Comparison of ENCODE assay signal across 17 cellular contexts in the genomic region with DNA sequence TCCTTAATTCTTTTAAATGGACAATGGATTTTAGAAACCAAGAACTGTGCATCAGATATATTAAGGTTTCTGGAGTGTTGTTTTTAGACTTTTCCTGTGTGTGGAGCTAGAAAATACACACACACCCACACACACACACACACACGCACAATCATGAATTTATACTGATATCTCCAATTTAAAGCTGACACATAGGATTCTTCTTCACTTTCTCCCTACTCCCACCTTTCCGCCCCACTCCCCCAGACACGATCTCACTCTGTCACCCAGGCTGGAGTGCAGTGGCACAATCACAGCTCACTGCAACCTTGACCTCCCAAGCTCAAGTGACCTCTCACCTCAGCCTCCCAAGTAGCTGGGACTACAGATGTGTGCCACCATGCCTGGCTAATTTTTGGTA.
DNase-seq lines count a peak whose midpoint lies in the region; TF ChIP-seq lines count a peak whose summit lies in the region.
"Had no signal": no experiment of that assay in that cellular context is flagged by ENCODE, and none has a peak within 500 bp of the region (broad histone marks: within the 10 kb centered on the region; RNA-seq: fewer than 3 reads in every experiment).

No MANE protein-coding gene starts in this region.

- peak overlapping the region; percentile 57 for H3K27ac Mint-ChIP-seq in activated CD4-positive, alpha-beta T cell treated with anti-CD3 and anti-CD28 coated beads, Interleukin-2, amount 10 ng/mL, durations not matched to agents 24 days and 14 days
- peak overlapping the region; percentile 37 for H3K27ac Mint-ChIP-seq in activated T-helper 1 cell treated with anti-CD3 and anti-CD28 coated beads, Interleukin-12 subunit alpha, Interleukin-12 subunit beta, Interleukin-2, Interleukin-4 antibody, amounts not matched to agents 30 ng/mL and 10 ng/mL and 1 ng/mL, durations not matched to agents 14 hours and 24 hours and 36 hours
- peak overlapping the region; percentile 69 for H3K27ac Mint-ChIP-seq in nephron progenitor cell
- H3K27ac Mint-ChIP-seq in Caco-2 (ENCODE audit: unreplicated experiment) = no peak overlapping the region
- H3K27ac Mint-ChIP-seq: CD14-positive monocyte; CD8-positive, alpha-beta T cell; HFFc6 had no signal

- DNase-seq in activated CD4-positive, alpha-beta T cell treated with anti-CD3 and anti-CD28 coated beads, Interleukin-2, amount 10 ng/mL, durations not matched to agents 24 days and 14 days = no peak
- DNase-seq in activated CD4-positive, alpha-beta T cell treated with anti-CD3 and anti-CD28 coated beads, Interleukin-2, amount 50 U/mL, for 1 hour = no peak
- no peak for DNase-seq in activated T-helper 1 cell treated with anti-CD3 and anti-CD28 coated beads, Interleukin-12 subunit alpha, Interleukin-12 subunit beta, Interleukin-2, Interleukin-4 antibody, amounts not matched to agents 30 ng/mL and 10 ng/mL and 1 ng/mL, durations not matched to agents 14 hours and 24 hours and 36 hours (ENCODE audit: low spot score)
- no peak for DNase-seq in nephron progenitor cell
- DNase-seq in SKM-1 (lab: John Stamatoyannopoulos, UW; ENCODE audit: unreplicated experiment) = no peak
- no peak for DNase-seq in GDM1 (lab: John Stamatoyannopoulos, UW)
- no peak for DNase-seq in Caco-2
- DNase-seq: CD8-positive, alpha-beta T cell; DMS 273 treated with DMSO at 0.1 percent for 48 hours; DMS53; DND-41; EL; GM23248; HCEC 1CT; HFFc6 had no signal

- BruUV-seq in Caco-2 (replicated peaks; lab: Mats Ljungman, UMichigan) = no TSS peak

- H3K4me1 Mint-ChIP-seq in activated CD4-positive, alpha-beta T cell treated with anti-CD3 and anti-CD28 coated beads, Interleukin-2, amount 10 ng/mL, durations not matched to agents 24 days and 14 days = peaks cover 32% of the 10 kb centered on the region
- peaks cover 41% of the 10 kb centered on the region for H3K4me1 Mint-ChIP-seq in activated T-helper 1 cell treated with anti-CD3 and anti-CD28 coated beads, Interleukin-12 subunit alpha, Interleukin-12 subunit beta, Interleukin-2, Interleukin-4 antibody, amounts not matched to agents 30 ng/mL and 10 ng/mL and 1 ng/mL, durations not matched to agents 14 hours and 24 hours and 36 hours (ENCODE audit: low read depth)
- no peaks in the 10 kb centered on the region for H3K4me1 Mint-ChIP-seq in nephron progenitor cell
- peaks cover 44% of the 10 kb centered on the region for H3K4me1 Mint-ChIP-seq in Caco-2 (ENCODE audit: low read depth, unreplicated experiment)

- no peak overlapping the region for H3K4me3 ChIP-seq in Caco-2 (ENCODE audit: low read depth, low read length)
- H3K4me3 ChIP-seq: BLaER1, GM23248 had no signal

- no peaks in the 10 kb centered on the region for H3K27me3 ChIP-seq in Caco-2 (replicated peaks; ENCODE audit: control insufficient read depth, insufficient read depth, low read length)
- H3K27me3 ChIP-seq: BLaER1 had no signal

- H3K9me3 ChIP-seq in Caco-2 = no peaks in the 10 kb centered on the region
- H3K9me3 ChIP-seq: BLaER1 had no signal

- CTCF ChIA-PET in Caco-2 (lab: Charles Lee) = no interaction called here

- no peaks in the 10 kb centered on the region for H3K36me3 ChIP-seq in Caco-2 (ENCODE audit: control insufficient read depth, insufficient read depth, low read length)
- H3K36me3 ChIP-seq: BLaER1 had no signal

- H3K27me3 Mint-ChIP-seq in activated CD4-positive, alpha-beta T cell treated with anti-CD3 and anti-CD28 coated beads, Interleukin-2, amount 10 ng/mL, durations not matched to agents 24 days and 14 days = no peaks in the 10 kb centered on the region
- H3K27me3 Mint-ChIP-seq in activated T-helper 1 cell treated with anti-CD3 and anti-CD28 coated beads, Interleukin-12 subunit alpha, Interleukin-12 subunit beta, Interleukin-2, Interleukin-4 antibody, amounts not matched to agents 30 ng/mL and 10 ng/mL and 1 ng/mL, durations not matched to agents 14 hours and 24 hours and 36 hours (ENCODE audit: insufficient read depth) = no peaks in the 10 kb centered on the region
- peaks cover 12% of the 10 kb centered on the region for H3K27me3 Mint-ChIP-seq in nephron progenitor cell (ENCODE audit: low read depth, poor library complexity)
- no peaks in the 10 kb centered on the region for H3K27me3 Mint-ChIP-seq in Caco-2 (ENCODE audit: insufficient read depth, unreplicated experiment)

- H3K4me3 Mint-ChIP-seq in activated CD4-positive, alpha-beta T cell treated with anti-CD3 and anti-CD28 coated beads, Interleukin-2, amount 10 ng/mL, durations not matched to agents 24 days and 14 days = no peak overlapping the region
- peak overlapping the region; percentile 2 for H3K4me3 Mint-ChIP-seq in activated T-helper 1 cell treated with anti-CD3 and anti-CD28 coated beads, Interleukin-12 subunit alpha, Interleukin-12 subunit beta, Interleukin-2, Interleukin-4 antibody, amounts not matched to agents 30 ng/mL and 10 ng/mL and 1 ng/mL, durations not matched to agents 14 hours and 24 hours and 36 hours
- H3K4me3 Mint-ChIP-seq in nephron progenitor cell (no peak overlapping the region), Caco-2 (ENCODE audit: unreplicated experiment) (no peak overlapping the region)
- H3K4me3 Mint-ChIP-seq: CD14-positive monocyte; CD8-positive, alpha-beta T cell; HFFc6 had no signal

- peaks cover 2% of the 10 kb centered on the region for H3K36me3 Mint-ChIP-seq in activated CD4-positive, alpha-beta T cell treated with anti-CD3 and anti-CD28 coated beads, Interleukin-2, amount 10 ng/mL, durations not matched to agents 24 days and 14 days (ENCODE audit: low read depth)
- H3K36me3 Mint-ChIP-seq in activated T-helper 1 cell treated with anti-CD3 and anti-CD28 coated beads, Interleukin-12 subunit alpha, Interleukin-12 subunit beta, Interleukin-2, Interleukin-4 antibody, amounts not matched to agents 30 ng/mL and 10 ng/mL and 1 ng/mL, durations not matched to agents 14 hours and 24 hours and 36 hours (ENCODE audit: low read depth) = peaks cover 4% of the 10 kb centered on the region
- no peaks in the 10 kb centered on the region for H3K36me3 Mint-ChIP-seq in nephron progenitor cell (ENCODE audit: low read depth)
- no peaks in the 10 kb centered on the region for H3K36me3 Mint-ChIP-seq in Caco-2 (ENCODE audit: insufficient read depth, unreplicated experiment)
- H3K36me3 Mint-ChIP-seq: CD14-positive monocyte; CD8-positive, alpha-beta T cell had no signal

- peaks cover 36% of the 10 kb centered on the region for H3K4me1 ChIP-seq in Caco-2
- H3K4me1 ChIP-seq: BLaER1 had no signal

- TF ChIP-seq CTCF in nephron progenitor cell (IDR thresholded peaks at IDR 0.05) = no peak
- no peak for TF ChIP-seq CTCF in Caco-2 (IDR thresholded peaks at IDR 0.05; ENCODE audit: insufficient read depth in 1 of 2, low read depth in 1 of 2, low read length in 1 of 2, severe bottlenecking in 1 of 2, unreplicated experiment in 1 of 2)

- H3K9me3 Mint-ChIP-seq in activated CD4-positive, alpha-beta T cell treated with anti-CD3 and anti-CD28 coated beads, Interleukin-2, amount 10 ng/mL, durations not matched to agents 24 days and 14 days = peaks cover 3% of the 10 kb centered on the region
- H3K9me3 Mint-ChIP-seq in activated T-helper 1 cell treated with anti-CD3 and anti-CD28 coated beads, Interleukin-12 subunit alpha, Interleukin-12 subunit beta, Interleukin-2, Interleukin-4 antibody, amounts not matched to agents 30 ng/mL and 10 ng/mL and 1 ng/mL, durations not matched to agents 14 hours and 24 hours and 36 hours = no peaks in the 10 kb centered on the region
- H3K9me3 Mint-ChIP-seq in nephron progenitor cell (no peaks in the 10 kb centered on the region), Caco-2 (ENCODE audit: unreplicated experiment) (no peaks in the 10 kb centered on the region)
- H3K9me3 Mint-ChIP-seq: CD8-positive, alpha-beta T cell; HFFc6 had no signal

- POLR2A ChIA-PET in Caco-2 (lab: Charles Lee) = no interaction called here

- intact Hi-C loops in activated CD4-positive, alpha-beta T cell treated with anti-CD3 and anti-CD28 coated beads, Interleukin-2, amount 10 ng/mL, durations not matched to agents 24 days and 14 days (cut with micrococcal nuclease) = no loop called here
- intact Hi-C loops in activated T-helper 1 cell treated with anti-CD3 and anti-CD28 coated beads, Interleukin-12 subunit alpha, Interleukin-12 subunit beta, Interleukin-2, Interleukin-4 antibody, amounts not matched to agents 30 ng/mL and 10 ng/mL and 1 ng/mL, durations not matched to agents 14 hours and 24 hours and 36 hours (cut with micrococcal nuclease) = loop anchor here (10.0 kb wide), 2 partner anchors 322 to 1008 kb away; a partner anchor contains a TSS
- intact Hi-C loops in Caco-2 (cut with micrococcal nuclease; ENCODE audit: unreplicated experiment) = no loop called here
